In the genomic region with DNA sequence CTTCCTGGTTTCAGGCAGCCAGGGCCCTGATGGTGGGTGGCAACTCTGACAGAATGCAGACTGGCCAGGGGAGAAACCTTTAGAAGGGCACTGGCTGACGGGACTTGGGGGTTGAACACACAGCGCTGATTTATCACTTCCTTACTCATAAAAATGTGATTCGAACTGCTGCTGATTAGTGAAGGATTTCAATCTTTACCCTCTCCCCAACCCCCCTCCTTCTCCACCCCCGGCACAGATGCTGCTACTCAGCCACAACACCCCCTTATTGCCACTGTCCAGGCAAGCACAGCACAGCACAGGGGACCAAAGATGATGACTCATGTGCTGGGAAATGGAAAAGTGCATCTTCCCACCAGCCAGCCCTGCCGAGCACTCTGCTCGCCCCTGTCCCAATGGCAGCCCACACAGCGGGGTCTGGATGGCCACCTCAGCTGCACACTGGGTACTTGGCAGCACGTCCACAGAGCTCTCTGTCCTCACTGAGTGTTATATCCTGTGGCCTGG, we compare ENCODE assay signal across 12 cellular contexts.
DNase-seq lines count a peak whose midpoint lies in the region; ATAC-seq and TF ChIP-seq lines count a peak whose summit lies in the region.
"Had no signal": no experiment of that assay in that cellular context is flagged by ENCODE, and none has a peak within 500 bp of the region (broad histone marks: within the 10 kb centered on the region; RNA-seq: fewer than 3 reads in every experiment).

No MANE protein-coding gene starts in this region.

- H3K36me3 Mint-ChIP-seq in activated CD8-positive, alpha-beta T cell treated with anti-CD3 and anti-CD28 coated beads, Interleukin-2, amount 10 ng/mL, durations not matched to agents 7 days and 5 days (ENCODE audit: low read depth): peaks cover 65% of the 10 kb centered on the region

- H3K4me3 Mint-ChIP-seq in activated CD8-positive, alpha-beta T cell treated with anti-CD3 and anti-CD28 coated beads, Interleukin-2, amount 10 ng/mL, durations not matched to agents 7 days and 5 days: no peak overlapping the region
- H3K4me3 Mint-ChIP-seq: CD8-positive, alpha-beta memory T cell had no signal

- H3K27me3 ChIP-seq in heart left ventricle (no peaks in the 10 kb centered on the region), sigmoid colon (no peaks in the 10 kb centered on the region), WERI-Rb-1 (ENCODE audit: insufficient read depth, low read depth, severe bottlenecking) (no peaks in the 10 kb centered on the region)

- DNase-seq in EH (ENCODE audit: low read depth) (peak; percentile 94), heart left ventricle (peak in 3 of 5 donors; percentile 26 to 62 (median 29)), sigmoid colon (peak; percentile 69), nucleus accumbens (lab: John Stamatoyannopoulos, UW) (no peak), erythroblast (lab: John Stamatoyannopoulos, UW) (no peak), WERI-Rb-1 (no peak)
- DNase-seq in activated CD8-positive, alpha-beta T cell treated with anti-CD3 and anti-CD28 coated beads, Interleukin-2, amount 10 ng/mL, durations not matched to agents 7 days and 5 days: no peak
- DNase-seq: activated effector memory CD4-positive, alpha-beta T cell treated with anti-CD3 and anti-CD28 coated beads, Interleukin-2, amount 50 U/mL, for 16 hours; CD8-positive, alpha-beta memory T cell; kidney glomerular epithelial cell; NCI-H1092 had no signal

- H3K9me3 ChIP-seq in heart left ventricle (no peaks in the 10 kb centered on the region), sigmoid colon (no peaks in the 10 kb centered on the region), WERI-Rb-1 (ENCODE audit: severe bottlenecking) (no peaks in the 10 kb centered on the region)

- H3K27ac Mint-ChIP-seq in activated CD8-positive, alpha-beta T cell treated with anti-CD3 and anti-CD28 coated beads, Interleukin-2, amount 10 ng/mL, durations not matched to agents 7 days and 5 days: peak overlapping the region; percentile 69

- POLR2A ChIA-PET in activated CD8-positive, alpha-beta T cell treated with anti-CD3 and anti-CD28 coated beads, Interleukin-2, amount 10 ng/mL, durations not matched to agents 7 days and 5 days (lab: Charles Lee): interaction anchor here (0.7 to 1.2 kb wide), 2 partner anchors 10 to 213 kb away, joined by 3 to 4 read pairs; no protein-coding TSS in a partner anchor

- no peaks in the 10 kb centered on the region for H3K9me3 Mint-ChIP-seq in activated CD8-positive, alpha-beta T cell treated with anti-CD3 and anti-CD28 coated beads, Interleukin-2, amount 10 ng/mL, durations not matched to agents 7 days and 5 days (ENCODE audit: insufficient read depth)
- H3K9me3 Mint-ChIP-seq: CD8-positive, alpha-beta memory T cell had no signal

- TF ChIP-seq CTCF in heart left ventricle (IDR thresholded peaks at IDR 0.05) (no peak), sigmoid colon (IDR thresholded peaks at IDR 0.05) (no peak), WERI-Rb-1 (IDR thresholded peaks at IDR 0.05; ENCODE audit: low read depth, low read length) (no peak)

- 68 to 73% (median 70%) methylated on average over 8 of the region's 8 CpGs for WGBS in heart left ventricle, 4 donors
- WGBS in sigmoid colon, 2 donors: 69 to 80% methylated on average over 8 of the region's 8 CpGs

- ATAC-seq in activated CD8-positive, alpha-beta T cell treated with anti-CD3 and anti-CD28 coated beads, Interleukin-2, amount 10 ng/mL, durations not matched to agents 7 days and 5 days: no peak
- peak in 3 of 4 donors; percentile 19 to 64 (median 46) for ATAC-seq in heart left ventricle
- no peak for ATAC-seq in GM21515 (IDR thresholded peaks at IDR 0.05; ENCODE audit: unreplicated experiment)

- H3K27ac ChIP-seq in heart left ventricle (peak overlapping the region; percentile 9 to 84 (median 56)), sigmoid colon (peak overlapping the region; percentile 42 to 71 (median 58)), WERI-Rb-1 (no peak overlapping the region)

- peaks cover 0 to 38% (median 8%) of the 10 kb centered on the region in 9 donors for H3K36me3 ChIP-seq in heart left ventricle
- H3K36me3 ChIP-seq in sigmoid colon: no peaks in the 10 kb centered on the region
- peaks cover 18% of the 10 kb centered on the region for H3K36me3 ChIP-seq in WERI-Rb-1

- H3K4me1 ChIP-seq in heart left ventricle: peaks cover 3 to 80% (median 50%) of the 10 kb centered on the region in 12 donors
- peaks cover 0 to 66% (median 52%) of the 10 kb centered on the region in 4 donors for H3K4me1 ChIP-seq in sigmoid colon

- CTCF ChIA-PET in activated CD8-positive, alpha-beta T cell treated with anti-CD3 and anti-CD28 coated beads, Interleukin-2, amount 10 ng/mL, durations not matched to agents 7 days and 5 days (lab: Charles Lee): interaction anchor here (1.0 to 5.1 kb wide), 2 partner anchors 11 to 50 kb away, joined by 3 to 33 read pairs; no protein-coding TSS in a partner anchor

- intact Hi-C loops in heart left ventricle (cut with DNase I) (loop anchor here in 5 of 10 donors (2.0 to 10.0 kb wide), 4 partner anchors 61 to 175 kb away; no protein-coding TSS in a partner anchor), sigmoid colon (cut with DNase I) (no loop called here)

- H3K27me3 Mint-ChIP-seq in activated CD8-positive, alpha-beta T cell treated with anti-CD3 and anti-CD28 coated beads, Interleukin-2, amount 10 ng/mL, durations not matched to agents 7 days and 5 days (ENCODE audit: low read depth): no peaks in the 10 kb centered on the region
- H3K27me3 Mint-ChIP-seq: CD8-positive, alpha-beta memory T cell had no signal

- H3K4me1 Mint-ChIP-seq in activated CD8-positive, alpha-beta T cell treated with anti-CD3 and anti-CD28 coated beads, Interleukin-2, amount 10 ng/mL, durations not matched to agents 7 days and 5 days (ENCODE audit: low read depth): peaks cover 78% of the 10 kb centered on the region

- H3K4me3 ChIP-seq in heart left ventricle: no peak overlapping the region
- H3K4me3 ChIP-seq in sigmoid colon: no peak overlapping the region
- H3K4me3 ChIP-seq in WERI-Rb-1 (ENCODE audit: low read depth, low read length): no peak overlapping the region

- TF ChIP-seq EP300 in sigmoid colon (IDR thresholded peaks at IDR 0.05): no peak

- no peak for TF ChIP-seq POLR2A in heart left ventricle (IDR thresholded peaks at IDR 0.05)
- TF ChIP-seq POLR2A in sigmoid colon (IDR thresholded peaks at IDR 0.05): no peak
- no peak for TF ChIP-seq POLR2A in erythroblast (IDR thresholded peaks at IDR 0.05; ENCODE audit: low read length)

Comparison
In these comparisons a context has a peak if more than half of its experiments do, and no peak if none do; other contexts are left out.
1. DNase-seq: peak in EH (single experiment), heart left ventricle (3 of 5) and sigmoid colon (single experiment); none in activated CD8-positive, alpha-beta T cell treated with anti-CD3 and anti-CD28 coated beads, Interleukin-2, amount 10 ng/mL, durations not matched to agents 7 days and 5 days (single experiment), nucleus accumbens (0 of 56), erythroblast (0 of 2) and WERI-Rb-1 (single experiment).
2. ATAC-seq: peak in heart left ventricle (3 of 4); none in activated CD8-positive, alpha-beta T cell treated with anti-CD3 and anti-CD28 coated beads, Interleukin-2, amount 10 ng/mL, durations not matched to agents 7 days and 5 days (single experiment) and GM21515 (single experiment).